ENCODE assay signal across 14 cellular contexts in the genomic region with DNA sequence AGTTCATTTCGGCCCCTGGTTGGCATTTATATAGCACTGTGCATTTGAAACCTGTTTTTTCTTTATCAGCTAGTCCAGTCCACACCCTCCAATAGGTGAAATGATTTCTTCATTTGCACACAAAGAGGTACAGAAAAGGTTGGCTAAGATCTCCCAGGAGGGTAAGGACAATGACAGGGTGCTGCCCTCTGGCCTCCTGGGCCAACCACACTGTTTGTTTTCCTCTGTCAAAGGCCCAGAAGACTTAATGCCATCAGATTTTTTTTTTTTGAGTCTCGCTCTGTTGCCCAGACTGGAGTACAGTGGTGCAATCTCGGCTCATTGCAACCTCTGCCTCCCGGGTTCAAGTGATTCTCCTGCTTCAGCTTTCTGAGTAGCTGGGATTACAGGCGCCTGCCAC.
A peak's percentile ranks its signal among the peaks of the same experiment; 100 is the strongest.
DNase-seq lines count a peak whose midpoint lies in the region; ATAC-seq, FAIRE-seq and TF ChIP-seq lines count a peak whose summit lies in the region.
"Had no signal": no experiment of that assay in that cellular context is flagged by ENCODE, and none has a peak within 500 bp of the region (broad histone marks: within the 10 kb centered on the region; RNA-seq: fewer than 3 reads in every experiment).

No MANE protein-coding gene starts in this region.

- TF ChIP-seq CTCF in HCT116 (IDR thresholded peaks at IDR 0.05 in 2 of 3, conservative IDR thresholded peaks at IDR 0.05 in 1 of 3; ENCODE audit: borderline replicate concordance in 1 of 3, insufficient read depth in 1 of 3, low read depth in 2 of 3, low read length in 2 of 3): no peak
- no peak for TF ChIP-seq CTCF in colonic mucosa (IDR thresholded peaks at IDR 0.05)
- TF ChIP-seq CTCF in right lobe of liver (IDR thresholded peaks at IDR 0.05): no peak
- no peak for TF ChIP-seq CTCF in SK-N-SH (IDR thresholded peaks at IDR 0.05)

- TF ChIP-seq RAD21 in HCT116 (IDR thresholded peaks at IDR 0.05; ENCODE audit: low read depth) (no peak), SK-N-SH (IDR thresholded peaks at IDR 0.05; ENCODE audit: low read length) (no peak)

- H3K9me2 ChIP-seq in HCT116 (ENCODE audit: insufficient read depth): no peaks in the 10 kb centered on the region
- H3K9me2 ChIP-seq in SK-N-SH: no peaks in the 10 kb centered on the region

- H3F3A ChIP-seq in SK-N-SH (replicated peaks; ENCODE audit: insufficient read depth): peaks cover 8% of the 10 kb centered on the region

- H3K9ac ChIP-seq in HCT116 (ENCODE audit: low read length): no peak overlapping the region
- H3K9ac ChIP-seq in colonic mucosa (ENCODE audit: low read depth in 2 of 2, low read length in 2 of 2): no peak overlapping the region
- H3K9ac ChIP-seq in SK-N-SH: no peak overlapping the region
- H3K9ac ChIP-seq: BLaER1 treated with 17β-estradiol and CSF1 and Interleukin-3, amounts not matched to agents 10 nM and 100 nM had no signal

- POLR2A ChIA-PET in HCT116 (lab: Charles Lee): no interaction called here
- POLR2A ChIA-PET in CD8-positive, alpha-beta memory T cell (lab: Charles Lee): no interaction called here
- POLR2A ChIA-PET in SK-N-SH (lab: Yijun Ruan, JAX): no interaction called here

- TF ChIP-seq EP300 in SK-N-SH (IDR thresholded peaks at IDR 0.05; ENCODE audit: borderline replicate concordance in 1 of 2, low read depth in 1 of 2, low read length in 1 of 2): no peak

- BruUV-seq in HCT116 (replicated peaks; lab: Mats Ljungman, UMichigan): no TSS peak

- H4K20me1 ChIP-seq in HCT116 (ENCODE audit: insufficient read depth): no peaks in the 10 kb centered on the region
- H4K20me1 ChIP-seq in SK-N-SH (ENCODE audit: insufficient read depth): no peaks in the 10 kb centered on the region

- peak overlapping the region; percentile 74; the same call in 1 of the 2 replicates for H3K4me2 ChIP-seq in HCT116 (ENCODE audit: low read length)
- no peak overlapping the region for H3K4me2 ChIP-seq in SK-N-SH

- no peak overlapping the region for H3K27ac ChIP-seq in HCT116 (ENCODE audit: low read depth, low read length)
- H3K27ac ChIP-seq in colonic mucosa: peak overlapping the region; percentile 68
- H3K27ac ChIP-seq in right lobe of liver: no peak overlapping the region
- H3K27ac ChIP-seq in small intestine (ENCODE audit: low read depth in 1 of 2, low read length in 1 of 2): peak overlapping the region; percentile 44 to 65
- H3K27ac ChIP-seq in CD8-positive, alpha-beta memory T cell (ENCODE audit: low read depth, low read length): no peak overlapping the region
- H3K27ac ChIP-seq in SK-N-SH (ENCODE audit: low read depth in 2 of 2, low read length in 1 of 2): no peak overlapping the region
- H3K27ac ChIP-seq: BLaER1 treated with 17β-estradiol and CSF1 and Interleukin-3, amounts not matched to agents 10 nM and 100 nM had no signal

- H2AFZ ChIP-seq in HCT116 (ENCODE audit: low read depth, low read length, poor library complexity, severe bottlenecking) (no peak overlapping the region), SK-N-SH (ENCODE audit: low read depth) (no peak overlapping the region)

- H3K4me1 ChIP-seq in HCT116 (ENCODE audit: control insufficient read depth in 1 of 2, insufficient read depth in 2 of 2, low read length in 2 of 2): peaks cover 18 to 57% of the 10 kb centered on the region in 2 experiments
- H3K4me1 ChIP-seq in colonic mucosa: no peaks in the 10 kb centered on the region
- peaks cover 0 to 8% (median 0%) of the 10 kb centered on the region in 4 donors for H3K4me1 ChIP-seq in right lobe of liver
- peaks cover 2 to 8% of the 10 kb centered on the region in 2 donors for H3K4me1 ChIP-seq in small intestine (ENCODE audit: control insufficient read depth in 2 of 2, insufficient read depth in 1 of 2, low read depth in 1 of 2, low read length in 1 of 2)
- H3K4me1 ChIP-seq in CD8-positive, alpha-beta memory T cell (ENCODE audit: insufficient read depth, low read length): peaks cover 11% of the 10 kb centered on the region
- H3K4me1 ChIP-seq in SK-N-SH (ENCODE audit: control insufficient read depth in 1 of 2, insufficient read depth in 2 of 2, low read depth in 1 of 2, low read length in 1 of 2): peaks cover 0 to 14% of the 10 kb centered on the region in 2 experiments; a peak in 2 of 4 replicates

- H3K27me3 Mint-ChIP-seq in CD8-positive, alpha-beta memory T cell: peaks cover 2 to 11% of the 10 kb centered on the region in 2 donors

- H3K27me3 ChIP-seq in HCT116 (ENCODE audit: insufficient read depth, low read length) (no peaks in the 10 kb centered on the region), colonic mucosa (no peaks in the 10 kb centered on the region), right lobe of liver (no peaks in the 10 kb centered on the region), small intestine (ENCODE audit: control insufficient read depth in 2 of 2, insufficient read depth in 2 of 2, low read length in 2 of 2) (no peaks in the 10 kb centered on the region), SK-N-SH (ENCODE audit: insufficient read depth) (no peaks in the 10 kb centered on the region)
- peaks cover 3% of the 10 kb centered on the region for H3K27me3 ChIP-seq in CD8-positive, alpha-beta memory T cell (ENCODE audit: insufficient read depth, low read length, poor library complexity, severe bottlenecking)

- RAD21 ChIA-PET in HCT116 (lab: Charles Lee; ENCODE audit: low non-redundant PET in 1 of 2, low total read pairs in 2 of 2, uncharacterized antibody in 2 of 2, unreplicated experiment in 2 of 2): no interaction called here

- H3K9me3 ChIP-seq in HCT116 (ENCODE audit: control insufficient read depth in 1 of 2, insufficient read depth in 1 of 2, low read depth in 1 of 2, low read length in 2 of 2) (no peaks in the 10 kb centered on the region), colonic mucosa (no peaks in the 10 kb centered on the region), right lobe of liver (no peaks in the 10 kb centered on the region), small intestine (ENCODE audit: control insufficient read depth, low read depth) (no peaks in the 10 kb centered on the region), SK-N-SH (no peaks in the 10 kb centered on the region; the same call in 1 of the 2 replicates)
- no peaks in the 10 kb centered on the region for H3K9me3 ChIP-seq in CD8-positive, alpha-beta memory T cell (ENCODE audit: low read length)

- TF ChIP-seq POLR2A in HCT116 (IDR thresholded peaks at IDR 0.05; ENCODE audit: borderline replicate concordance, extremely low read depth, insufficient read depth, insufficient read length) (no peak), right lobe of liver (IDR thresholded peaks at IDR 0.05) (no peak)

- H3K4me1 Mint-ChIP-seq in CD8-positive, alpha-beta memory T cell: peaks cover 40 to 45% (median 42%) of the 10 kb centered on the region in 3 donors

- no peaks in the 10 kb centered on the region; a peak in 1 of 4 replicates for H3K36me3 ChIP-seq in HCT116 (ENCODE audit: control insufficient read depth in 1 of 2, insufficient read depth in 2 of 2, low read length in 2 of 2)
- no peaks in the 10 kb centered on the region for H3K36me3 ChIP-seq in colonic mucosa
- no peaks in the 10 kb centered on the region for H3K36me3 ChIP-seq in right lobe of liver
- no peaks in the 10 kb centered on the region for H3K36me3 ChIP-seq in small intestine (ENCODE audit: control insufficient read depth in 2 of 2, insufficient read depth in 2 of 2, low read length in 2 of 2)
- no peaks in the 10 kb centered on the region for H3K36me3 ChIP-seq in CD8-positive, alpha-beta memory T cell (ENCODE audit: insufficient read depth, low read length)
- no peaks in the 10 kb centered on the region for H3K36me3 ChIP-seq in SK-N-SH (replicated peaks in 1 of 2; ENCODE audit: control insufficient read depth in 1 of 2, insufficient read depth in 2 of 2, low read length in 1 of 2)
- H3K36me3 ChIP-seq: BLaER1 treated with 17β-estradiol and CSF1 and Interleukin-3, amounts not matched to agents 10 nM and 100 nM had no signal

- 42% methylated on average over 4 of the region's 5 CpGs for WGBS in right lobe of liver (ENCODE audit: insufficient coverage, low coverage, low lambda C conversion rate, missing lambda C conversion rate)
- 25 to 74% (median 40%) methylated on average over 5 of the region's 5 CpGs for WGBS in small intestine, 3 donors
- 94% methylated on average over 5 of the region's 5 CpGs for WGBS in SK-N-SH (ENCODE audit: low lambda C conversion rate)

- H3K79me2 ChIP-seq in HCT116 (ENCODE audit: insufficient read depth, low read length) (no peaks in the 10 kb centered on the region), SK-N-SH (ENCODE audit: insufficient read depth) (no peaks in the 10 kb centered on the region)

- no peak for DNase-seq in HCT116 (ENCODE audit: low read depth, low spot score)
- DNase-seq in colonic mucosa: peak; percentile 49
- DNase-seq in right lobe of liver: peak in 1 of 3 donors; percentile 64
- peak; percentile 83 for DNase-seq in small intestine
- no peak for DNase-seq in NK-92 (lab: John Stamatoyannopoulos, UW; ENCODE audit: unreplicated experiment)
- no peak for DNase-seq in CD8-positive, alpha-beta memory T cell
- no peak for DNase-seq in SK-N-SH
- DNase-seq: Karpas-422, NCI-H2227 treated with DMSO at 0.1 percent for 48 hours, NCI-H524 treated with DMSO at 0.1 percent for 48 hours, SIG-M5 had no signal

- no peak for FAIRE-seq in small intestine (lab: Jason Lieb, UNC)
- FAIRE-seq: A204.1 had no signal

- no peak overlapping the region for H3K4me3 ChIP-seq in HCT116 (replicated peaks in 1 of 2; ENCODE audit: low read depth in 1 of 2, low read length in 2 of 2)
- no peak overlapping the region for H3K4me3 ChIP-seq in colonic mucosa
- no peak overlapping the region for H3K4me3 ChIP-seq in right lobe of liver
- H3K4me3 ChIP-seq in small intestine (ENCODE audit: low read depth in 1 of 2, low read length in 2 of 2): no peak overlapping the region
- no peak overlapping the region for H3K4me3 ChIP-seq in CD8-positive, alpha-beta memory T cell (ENCODE audit: low read length)
- no peak overlapping the region for H3K4me3 ChIP-seq in SK-N-SH (ENCODE audit: low read depth in 2 of 2, low read length in 1 of 2)
- H3K4me3 ChIP-seq: BLaER1 treated with 17β-estradiol and CSF1 and Interleukin-3, amounts not matched to agents 10 nM and 100 nM had no signal

- no peaks in the 10 kb centered on the region for H3K9me3 Mint-ChIP-seq in CD8-positive, alpha-beta memory T cell

- CTCF ChIA-PET in HCT116 (lab: Charles Lee) (interaction anchor here (1.7 to 3.4 kb wide), 2 partner anchors 11 to 16 kb away, joined by 5 to 22 read pairs; no protein-coding TSS in a partner anchor), SK-N-SH (lab: Yijun Ruan, JAX) (interaction anchor here (3.0 kb wide), 1 partner anchor 16 kb away, joined by 15 read pairs; no protein-coding TSS in a partner anchor)
- CTCF ChIA-PET in CD8-positive, alpha-beta memory T cell (lab: Charles Lee): interaction anchor here (0.8 to 2.0 kb wide), 3 partner anchors 16 to 92 kb away, joined by 3 to 8 read pairs (median 3); no protein-coding TSS in a partner anchor

- intact Hi-C loops in HCT116 (cut with micrococcal nuclease) (no loop called here), colonic mucosa (cut with DNase I) (no loop called here), right lobe of liver (cut with DNase I) (no loop called here)

- H3K4me3 Mint-ChIP-seq in CD8-positive, alpha-beta memory T cell: no peak overlapping the region

- no peak for ATAC-seq in HCT116
- ATAC-seq in right lobe of liver: peak; percentile 76 to 93 (median 86)
- no peak for ATAC-seq in HG03159 (IDR thresholded peaks at IDR 0.05; ENCODE audit: unreplicated experiment)

- peaks cover 0 to 1% (median 0%) of the 10 kb centered on the region in 3 donors for H3K36me3 Mint-ChIP-seq in CD8-positive, alpha-beta memory T cell

- peak overlapping the region in 1 of 8 donors; percentile 29 for H3K27ac Mint-ChIP-seq in CD8-positive, alpha-beta memory T cell

Comparison
In these comparisons a context has a peak if more than half of its experiments do, and no peak if none do; other contexts are left out.
1. ATAC-seq: peak in right lobe of liver (4 of 4); none in HCT116 (single experiment) and HG03159 (single experiment).
2. DNase-seq: peak in colonic mucosa (single experiment) and small intestine (single experiment); none in HCT116 (single experiment), NK-92 (single experiment), CD8-positive, alpha-beta memory T cell (0 of 5) and SK-N-SH (single experiment).
3. H3K27ac ChIP-seq: peak in colonic mucosa (single experiment) and small intestine (2 of 2); none in HCT116 (single experiment), right lobe of liver (0 of 3), CD8-positive, alpha-beta memory T cell (single experiment) and SK-N-SH (0 of 2).